8 cellular contexts compared by ENCODE assay signal in genomic region chr3:67605377-67605776, GRCh38. TPM values are rescaled to one million over a fixed set of nuclear protein-coding genes. Genes with fewer than 3 reads are reported as not detected.
DNase-seq lines count a peak whose midpoint lies in the region; ATAC-seq, FAIRE-seq and TF ChIP-seq lines count a peak whose summit lies in the region.

No MANE protein-coding gene starts in this region.

- H3K14ac ChIP-seq in neuronal stem cell (ENCODE audit: low read length), result no peak overlapping the region

- FAIRE-seq in D721Med (lab: Jason Lieb, UNC), result no peak
- FAIRE-seq in small intestine (lab: Jason Lieb, UNC), result no peak

- DNase-seq in D721Med (ENCODE audit: insufficient read length, low spot score) (no peak), LHCN-M2 (ENCODE audit: low read depth) (peak; percentile 75), dedifferentiated amniotic fluid mesenchymal stem cell (ENCODE audit: extremely low spot score) (peak; percentile 63), neuronal stem cell (ENCODE audit: low spot score) (peak; percentile 6), small intestine (no peak), NCI-H2227 (lab: John Stamatoyannopoulos, UW; ENCODE audit: unreplicated experiment) (no peak)

- H2BK120ac ChIP-seq in neuronal stem cell (ENCODE audit: low read depth, low read length), result no peak overlapping the region

- no peak overlapping the region for H2BK5ac ChIP-seq in neuronal stem cell (ENCODE audit: low read length)

- no CpG with 5 or more reads among the region's 1 CpG for WGBS in neuronal stem cell (ENCODE audit: extremely low coverage in 2 of 2, insufficient read length in 2 of 2, insufficient replicate concordance in 1 of 2), 2 donors
- WGBS in small intestine, 3 donors, result 57 to 81% (median 72%) methylated on average over 1 of the region's 1 CpG

- H3K9ac ChIP-seq in neuronal stem cell (ENCODE audit: low read depth, low read length, poor library complexity), result no peak overlapping the region

- H3K18ac ChIP-seq in neuronal stem cell (ENCODE audit: low read length), result no peak overlapping the region

- H3K9me3 ChIP-seq in neuronal stem cell (replicated peaks in 1 of 2; ENCODE audit: control insufficient read depth in 2 of 2, insufficient read depth in 1 of 2, low read depth in 1 of 2, low read length in 2 of 2), result no peaks in the 10 kb centered on the region
- H3K9me3 ChIP-seq in small intestine (ENCODE audit: control insufficient read depth, low read depth), result no peaks in the 10 kb centered on the region

- no peak for ATAC-seq in GM21367 (IDR thresholded peaks at IDR 0.05; ENCODE audit: unreplicated experiment)
- ATAC-seq in GM18858 (IDR thresholded peaks at IDR 0.05; ENCODE audit: unreplicated experiment), result no peak

- no peak overlapping the region for H2BK15ac ChIP-seq in neuronal stem cell (ENCODE audit: low read length)

- H3K79me1 ChIP-seq in neuronal stem cell (ENCODE audit: low read depth, low read length), result no peaks in the 10 kb centered on the region

- H2BK12ac ChIP-seq in neuronal stem cell (ENCODE audit: low read length), result no peak overlapping the region

- H3K4me2 ChIP-seq in neuronal stem cell (ENCODE audit: insufficient read depth, low read length, poor library complexity, severe bottlenecking), result no peak overlapping the region

- no peak overlapping the region for H4K91ac ChIP-seq in neuronal stem cell (ENCODE audit: low read depth, low read length, poor library complexity)

- H4K8ac ChIP-seq in neuronal stem cell (ENCODE audit: low read depth, low read length), result no peak overlapping the region

- H2AFZ ChIP-seq in neuronal stem cell (ENCODE audit: low read length), result no peak overlapping the region

- peaks cover 0 to 9% of the 10 kb centered on the region in 2 donors for H3K4me1 ChIP-seq in neuronal stem cell (ENCODE audit: control insufficient read depth in 2 of 2, insufficient read depth in 1 of 2, low read depth in 1 of 2, low read length in 2 of 2)
- H3K4me1 ChIP-seq in small intestine (ENCODE audit: control insufficient read depth in 2 of 2, insufficient read depth in 1 of 2, low read depth in 1 of 2, low read length in 1 of 2), result no peaks in the 10 kb centered on the region

- no peaks in the 10 kb centered on the region for H3K27me3 ChIP-seq in neuronal stem cell (ENCODE audit: control insufficient read depth in 3 of 3, insufficient read depth in 3 of 3, low read depth in 1 of 3, low read length in 3 of 3)
- no peaks in the 10 kb centered on the region for H3K27me3 ChIP-seq in small intestine (ENCODE audit: control insufficient read depth in 2 of 2, insufficient read depth in 2 of 2, low read length in 2 of 2)

- no peak overlapping the region for H3K23ac ChIP-seq in neuronal stem cell (ENCODE audit: low read depth, low read length, poor library complexity)

- peak; percentile 13 for TF ChIP-seq CTCF in D721Med (IDR thresholded peaks at IDR 0.05; ENCODE audit: insufficient read depth, missing control alignments)

- H3K4me3 ChIP-seq in neuronal stem cell (ENCODE audit: low read length in 2 of 2), result no peak overlapping the region
- no peak overlapping the region for H3K4me3 ChIP-seq in small intestine (ENCODE audit: low read depth in 1 of 2, low read length in 2 of 2)

- H2AK5ac ChIP-seq in neuronal stem cell (ENCODE audit: low read depth, low read length), result no peak overlapping the region

- H3K36me3 ChIP-seq in neuronal stem cell (replicated peaks in 1 of 2; ENCODE audit: control insufficient read depth in 2 of 2, insufficient read depth in 2 of 2, low read length in 2 of 2) (peaks cover 9 to 60% of the 10 kb centered on the region in 2 donors), small intestine (ENCODE audit: control insufficient read depth in 2 of 2, insufficient read depth in 2 of 2, low read length in 2 of 2) (peaks cover 8 to 19% of the 10 kb centered on the region in 2 donors)

- H3K4ac ChIP-seq in neuronal stem cell (ENCODE audit: low read length), result no peak overlapping the region

- H3K27ac ChIP-seq in neuronal stem cell (replicated peaks; ENCODE audit: low read length) (no peak overlapping the region), small intestine (ENCODE audit: low read depth in 1 of 2, low read length in 1 of 2) (no peak overlapping the region)

RNA-seq across cellular contexts. Expression of gene SUCLG2, which starts 49.0 kb away (rescaled TPM):
- total RNA-seq in LHCN-M2 (2014; rRNA removed), result 107 and 108 TPM in 2 replicates
- 45.1 TPM for polyA plus RNA-seq in LHCN-M2 (2012)
- polyA plus RNA-seq in neuronal stem cell (2013, experiment 1 of 2), result 34.0 TPM
- 35.8 TPM for polyA plus RNA-seq in neuronal stem cell (2013, experiment 2 of 2)
- polyA plus RNA-seq in small intestine, result 100 to 1,000 TPM in 1 of 3 donors, 10 to 100 TPM in 2; 77.7 to 157 (median 93.2) TPM

Comparison
In these comparisons a context has a peak if more than half of its experiments do, and no peak if none do; other contexts are left out.
1. DNase-seq: peak in LHCN-M2 (single experiment), dedifferentiated amniotic fluid mesenchymal stem cell (single experiment) and neuronal stem cell (single experiment); none in D721Med (single experiment), small intestine (single experiment) and NCI-H2227 (single experiment).